ENCODE assay signal across 25 cellular contexts in the genomic region with DNA sequence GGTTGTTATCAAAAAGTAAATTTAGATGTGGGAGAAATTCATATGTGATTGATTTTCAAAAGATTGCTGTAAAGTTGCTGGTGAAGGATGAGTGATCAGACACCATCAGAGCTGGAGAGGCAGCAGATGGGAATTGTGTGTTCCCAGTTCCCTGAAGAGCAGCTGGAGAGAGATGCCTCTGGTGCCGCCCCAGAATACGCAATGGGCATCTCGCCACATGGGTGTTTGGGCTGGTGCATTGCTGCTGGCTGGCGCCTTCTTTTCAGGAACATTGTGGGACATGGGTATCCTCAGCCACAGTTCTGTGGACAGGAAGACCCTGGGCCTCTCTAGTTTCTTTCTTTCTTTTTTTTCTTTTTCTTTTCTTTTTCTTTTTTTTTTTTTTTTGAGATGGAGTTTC. TPM values are rescaled to one million over a fixed set of nuclear protein-coding genes. Genes with fewer than 3 reads are reported as not detected.
DNase-seq lines count a peak whose midpoint lies in the region; ATAC-seq and TF ChIP-seq lines count a peak whose summit lies in the region.
"Had no signal": no experiment of that assay in that cellular context is flagged by ENCODE, and none has a peak within 500 bp of the region (broad histone marks: within the 10 kb centered on the region; RNA-seq: fewer than 3 reads in every experiment).

No MANE protein-coding gene starts in this region.

- TF ChIP-seq POLR2A in thyroid gland (IDR thresholded peaks at IDR 0.05) = no peak
- no peak for TF ChIP-seq POLR2A in prostate gland (IDR thresholded peaks at IDR 0.05)

- H3K9me3 ChIP-seq in thyroid gland = no peaks in the 10 kb centered on the region
- H3K9me3 ChIP-seq in prostate gland = no peaks in the 10 kb centered on the region
- H3K9me3 ChIP-seq in neural progenitor cell (ENCODE audit: low read depth) = no peaks in the 10 kb centered on the region
- H3K9me3 ChIP-seq: A549; BLaER1 treated with 17β-estradiol and CSF1 and Interleukin-3, amounts not matched to agents 10 nM and 100 nM; stomach had no signal

- H3K36me3 Mint-ChIP-seq in neural progenitor cell = peaks cover 8% of the 10 kb centered on the region

- H3K36me3 ChIP-seq in thyroid gland (peaks cover 10% of the 10 kb centered on the region in 2 donors), prostate gland (no peaks in the 10 kb centered on the region), neural progenitor cell (no peaks in the 10 kb centered on the region)

- no peak overlapping the region for H3K27ac Mint-ChIP-seq in neural progenitor cell
- H3K27ac Mint-ChIP-seq: activated CD8-positive, alpha-beta T cell treated with anti-CD3 and anti-CD28 coated beads, Interleukin-2, amount 10 ng/mL, durations not matched to agents 7 days and 5 days; activated T-cell treated with anti-CD3 and anti-CD28 coated beads, Interleukin-2, amount 50 U/mL, for 24 hours; type B pancreatic cell had no signal

- H3K27me3 ChIP-seq in thyroid gland (no peaks in the 10 kb centered on the region), prostate gland (replicated peaks; ENCODE audit: insufficient read depth) (no peaks in the 10 kb centered on the region), neural progenitor cell (no peaks in the 10 kb centered on the region)
- H3K27me3 ChIP-seq: BLaER1 treated with 17β-estradiol and CSF1 and Interleukin-3, amounts not matched to agents 10 nM and 100 nM; stomach had no signal

- H3K27ac ChIP-seq in thyroid gland (no peak overlapping the region), prostate gland (no peak overlapping the region), neural progenitor cell (no peak overlapping the region)
- H3K27ac ChIP-seq: A549; BLaER1 treated with 17β-estradiol and CSF1 and Interleukin-3, amounts not matched to agents 10 nM and 100 nM; epithelial cell of prostate; stomach had no signal

- no peak overlapping the region for H3K9ac ChIP-seq in neural progenitor cell

- no peaks in the 10 kb centered on the region for H3K9me3 Mint-ChIP-seq in neural progenitor cell
- H3K9me3 Mint-ChIP-seq: activated T-cell treated with anti-CD3 and anti-CD28 coated beads, Interleukin-2, amount 50 U/mL, for 24 hours; type B pancreatic cell had no signal

- H3K4me1 ChIP-seq in thyroid gland = no peaks in the 10 kb centered on the region
- H3K4me1 ChIP-seq in prostate gland (replicated peaks) = no peaks in the 10 kb centered on the region
- H3K4me1 ChIP-seq in neural progenitor cell = peaks cover 9% of the 10 kb centered on the region
- H3K4me1 ChIP-seq: A549 had no signal

- WGBS in thyroid gland, 2 donors = 86 to 88% methylated on average over 4 of the region's 4 CpGs
- WGBS in prostate gland = 74% methylated on average over 4 of the region's 4 CpGs

- H3K4me3 Mint-ChIP-seq in neural progenitor cell = no peak overlapping the region
- H3K4me3 Mint-ChIP-seq: activated CD8-positive, alpha-beta T cell treated with anti-CD3 and anti-CD28 coated beads, Interleukin-2, amount 10 ng/mL, durations not matched to agents 7 days and 5 days; activated T-cell treated with anti-CD3 and anti-CD28 coated beads, Interleukin-2, amount 50 U/mL, for 24 hours; type B pancreatic cell had no signal

- DNase-seq in Right ventricle myocardium inferior (ENCODE audit: missing footprints) (peak; percentile 60), cardiac septum (ENCODE audit: low spot score) (no peak), anterior cingulate cortex (lab: John Stamatoyannopoulos, UW) (peak in 32 of 58 donors; percentile 6 to 71 (median 24)), left lobe of liver (ENCODE audit: low spot score) (no peak), thyroid gland (peak; percentile 33 to 38), prostate gland (ENCODE audit: low spot score) (no peak), ureter (ENCODE audit: low spot score) (no peak), neural progenitor cell (ENCODE audit: low spot score) (no peak)
- DNase-seq: activated CD8-positive, alpha-beta T cell treated with anti-CD3 and anti-CD28 coated beads, Interleukin-2, amount 10 ng/mL, durations not matched to agents 7 days and 5 days; activated naive CD4-positive, alpha-beta T cell treated with anti-CD3 and anti-CD28 coated beads, Interleukin-2, amount 50 U/mL, for 16 hours; activated T-cell treated with anti-CD3 and anti-CD28 coated beads, Interleukin-2, amount 50 U/mL, for 24 hours; central memory CD4-positive, alpha-beta T cell; foreskin melanocyte; Kasumi-1; NCI-H1092; NCI-H2029; NCI-H526 treated with DMSO at 0.1 percent for 48 hours; retina; stomach; T-helper 9 cell had no signal

- H2AFZ ChIP-seq in neural progenitor cell (replicated peaks) = no peak overlapping the region

- H3K79me2 ChIP-seq in neural progenitor cell (ENCODE audit: low read depth) = peaks cover 79% of the 10 kb centered on the region

- ATAC-seq in Right ventricle myocardium inferior (peak; percentile 61), left lobe of liver (peak; percentile 45)
- ATAC-seq: A549; activated CD8-positive, alpha-beta T cell treated with anti-CD3 and anti-CD28 coated beads, Interleukin-2, amount 10 ng/mL, durations not matched to agents 7 days and 5 days had no signal

- H3F3A ChIP-seq in neural progenitor cell (ENCODE audit: low read depth) = peaks cover 6% of the 10 kb centered on the region

- H3K4me2 ChIP-seq in neural progenitor cell = no peak overlapping the region
- H3K4me2 ChIP-seq: A549 had no signal

- H3K4me1 Mint-ChIP-seq in neural progenitor cell = peaks cover 4% of the 10 kb centered on the region

- no peaks in the 10 kb centered on the region for H3K27me3 Mint-ChIP-seq in neural progenitor cell (ENCODE audit: insufficient read depth, low read depth)
- H3K27me3 Mint-ChIP-seq: activated T-cell treated with anti-CD3 and anti-CD28 coated beads, Interleukin-2, amount 50 U/mL, for 24 hours; type B pancreatic cell had no signal

- intact Hi-C loops in Right ventricle myocardium inferior (cut with DNase I) (no loop called here), cardiac septum (cut with DNase I) (no loop called here), thyroid gland (cut with DNase I) (no loop called here), prostate gland (cut with DNase I) (no loop called here)

- TF ChIP-seq CTCF in thyroid gland (IDR thresholded peaks at IDR 0.05) = no peak
- no peak for TF ChIP-seq CTCF in prostate gland (IDR thresholded peaks at IDR 0.05)
- TF ChIP-seq CTCF in neural progenitor cell (IDR thresholded peaks at IDR 0.05) = no peak

- no peak overlapping the region for H3K4me3 ChIP-seq in thyroid gland (replicated peaks in 1 of 3)
- no peak overlapping the region for H3K4me3 ChIP-seq in prostate gland
- H3K4me3 ChIP-seq in neural progenitor cell = no peak overlapping the region
- H3K4me3 ChIP-seq: A549; BLaER1 treated with 17β-estradiol and CSF1 and Interleukin-3, amounts not matched to agents 10 nM and 100 nM; lung; stomach had no signal

- peaks cover 68% of the 10 kb centered on the region for H4K20me1 ChIP-seq in neural progenitor cell (ENCODE audit: low read depth)

RNA-seq across cellular contexts. Expression of gene ATG4B, which starts 11.9 kb away (rescaled TPM):
- total RNA-seq in Right ventricle myocardium inferior (43.3 TPM), cardiac septum (46.4 TPM), left lobe of liver (41.5 TPM), thyroid gland (100 to 1,000 TPM in 1 of 4 donors, 10 to 100 TPM in 3; 58.5 to 129 (median 86.2) TPM), prostate gland (100 to 1,000 TPM in 1 of 2 donors, 10 to 100 TPM in 1; 63.9 to 162 TPM), ureter (82.9 TPM), neural progenitor cell (ENCODE audit: low replicate concordance) (80.7 and 114 TPM in 2 replicates)

RNA-seq across cellular contexts. Expression of gene THAP4, which starts 12.5 kb away (rescaled TPM):
- 83.2 TPM for total RNA-seq in Right ventricle myocardium inferior
- 73.2 TPM for total RNA-seq in cardiac septum
- total RNA-seq in left lobe of liver = 29.1 TPM
- 10 to 100 TPM; 42.9 to 53.6 (median 46.2) TPM for total RNA-seq in thyroid gland
- total RNA-seq in prostate gland = 10 to 100 TPM; 60.8 to 92.9 TPM
- total RNA-seq in ureter = 41.9 TPM
- total RNA-seq in neural progenitor cell (ENCODE audit: low replicate concordance) = 25.6 and 43.2 TPM in 2 replicates

RNA-seq across cellular contexts. Expression of gene DTYMK, which starts 37.2 kb away (rescaled TPM):
- total RNA-seq in Right ventricle myocardium inferior (11.1 TPM), cardiac septum (10.5 TPM), left lobe of liver (11.5 TPM), thyroid gland (10 to 100 TPM in 3 of 4 donors, 1 to 10 TPM in 1; 9.6 to 24.0 (median 15.7) TPM), prostate gland (10 to 100 TPM; 26.0 to 35.8 TPM), ureter (15.7 TPM), neural progenitor cell (ENCODE audit: low replicate concordance) (43.4 and 59.9 TPM in 2 replicates)

RNA-seq across cellular contexts. Expression of gene ING5, which starts 52.4 kb away (rescaled TPM):
- 16.5 TPM for total RNA-seq in Right ventricle myocardium inferior
- 14.9 TPM for total RNA-seq in cardiac septum
- total RNA-seq in left lobe of liver = 20.7 TPM
- 10 to 100 TPM; 42.2 to 76.3 (median 59.9) TPM for total RNA-seq in thyroid gland
- total RNA-seq in prostate gland = 10 to 100 TPM; 65.6 to 84.8 TPM
- total RNA-seq in ureter = 48.0 TPM
- 38.2 and 49.0 TPM in 2 replicates for total RNA-seq in neural progenitor cell (ENCODE audit: low replicate concordance)

Comparison
In these comparisons a context has a peak if more than half of its experiments do, and no peak if none do; other contexts are left out.
1. DNase-seq: peak in Right ventricle myocardium inferior (single experiment), anterior cingulate cortex (32 of 58) and thyroid gland (2 of 2); none in cardiac septum (single experiment), left lobe of liver (single experiment), prostate gland (single experiment), ureter (single experiment) and neural progenitor cell (single experiment).